In the genomic region with DNA sequence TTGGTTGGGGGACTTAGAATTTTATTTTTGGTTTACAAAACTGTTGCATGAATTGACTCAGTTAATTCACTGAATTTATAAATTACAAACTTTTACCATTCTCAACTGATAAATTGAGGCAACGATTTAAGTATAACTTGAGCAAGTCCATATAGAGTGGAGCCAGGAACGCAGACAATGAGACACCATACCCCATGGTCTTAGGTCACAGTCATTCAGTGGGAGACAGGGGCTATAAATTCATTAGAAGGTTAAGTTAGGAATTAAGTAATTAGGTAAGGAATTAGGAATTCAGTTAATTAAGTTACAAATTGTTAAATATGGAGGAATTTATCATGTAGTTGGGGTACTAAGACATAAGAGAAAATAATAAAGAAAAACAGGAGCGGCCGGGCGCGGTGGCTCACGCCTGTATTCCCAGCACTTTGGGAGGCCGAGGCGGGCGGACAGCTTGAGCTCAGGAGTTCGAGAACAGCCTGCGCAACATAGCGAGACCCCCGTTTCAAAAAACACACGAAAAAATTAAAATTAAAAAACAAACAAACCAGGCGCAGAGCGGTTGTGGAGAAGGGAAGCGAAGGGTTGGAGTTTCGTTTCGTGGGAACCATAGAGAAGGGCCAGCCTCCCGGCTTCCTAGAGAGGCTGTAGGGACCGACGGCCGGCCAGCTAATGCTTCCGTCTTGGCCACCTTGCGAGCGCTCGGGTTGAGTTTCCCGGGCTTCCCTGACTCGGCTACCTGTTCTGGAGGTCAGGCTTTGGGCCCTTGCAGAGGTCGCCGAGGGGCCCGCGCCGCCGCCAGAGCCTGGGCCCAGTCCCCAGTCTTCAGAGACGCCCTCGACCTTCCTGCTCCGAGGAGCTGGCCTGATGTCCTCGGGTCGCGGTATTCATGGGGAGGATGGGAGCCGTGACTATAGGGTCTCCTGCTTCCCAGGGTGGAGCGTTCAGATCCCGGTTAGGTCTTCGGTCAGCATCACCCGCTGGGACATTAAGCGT, we compare ENCODE assay signal across 8 cellular contexts. TPM values are rescaled to one million over a fixed set of nuclear protein-coding genes. Genes with fewer than 3 reads are reported as not detected.
DNase-seq lines count a peak whose midpoint lies in the region; ATAC-seq and TF ChIP-seq lines count a peak whose summit lies in the region.

A gene (plus strand): TSS at position 645 of the 993 bp plus-strand sequence. CDS start 858 bp downstream, outside the sequence.

- H3K27me3 ChIP-seq in right cardiac atrium (ENCODE audit: control insufficient read depth, insufficient read depth) = no peaks in the 10 kb centered on the region

- H3K4me1 ChIP-seq in right cardiac atrium (ENCODE audit: control insufficient read depth, insufficient read depth, low read length) = no peaks in the 10 kb centered on the region

- H3K9me3 ChIP-seq in right cardiac atrium (ENCODE audit: control insufficient read depth, low read length) = no peaks in the 10 kb centered on the region

- intact Hi-C loops in right cardiac atrium (cut with DNase I) (loop anchor here in 2 of 4 donors (10.0 kb wide), 1 partner anchor 48 kb away; a partner anchor contains a TSS), posterior vena cava (cut with DNase I) (no loop called here)

- ATAC-seq in GM21786 (IDR thresholded peaks at IDR 0.05; ENCODE audit: unreplicated experiment) = peak; percentile 84
- peak; percentile 93 to 96 for ATAC-seq in right cardiac atrium

- DNase-seq in GM03348 (ENCODE audit: low spot score) = peak; percentile 89
- DNase-seq in LNCaP clone FGC (ENCODE audit: low read depth) = no peak
- DNase-seq in SW480 (ENCODE audit: low spot score) = peak; percentile 75
- peak in 56 of 58 donors; percentile 2 to 70 (median 38) for DNase-seq in anterior cingulate cortex (lab: John Stamatoyannopoulos, UW)
- peak; percentile 75 to 90 (median 90) for DNase-seq in right cardiac atrium
- DNase-seq in posterior vena cava (ENCODE audit: low spot score) = peak; percentile 94
- DNase-seq in cortex of kidney (lab: John Stamatoyannopoulos, UW) = no peak

- WGBS in right cardiac atrium = 12% methylated on average over 48 of the region's 48 CpGs

- peak within 1 kb of the TSS; percentile 26 for H3K27ac ChIP-seq in right cardiac atrium (ENCODE audit: low read length)

- H3K4me3 ChIP-seq in LNCaP clone FGC (ENCODE audit: low read depth, low read length) = peak within 1 kb of the TSS; percentile 26; the same call in 1 of the 2 replicates
- H3K4me3 ChIP-seq in right cardiac atrium (ENCODE audit: low read length) = peak within 1 kb of the TSS; percentile 80

- no peak for TF ChIP-seq CTCF in LNCaP clone FGC (IDR thresholded peaks at IDR 0.05; ENCODE audit: control insufficient read depth, extremely low read depth, insufficient read depth)

RNA-seq across cellular contexts. Expression of the gene that starts here (rescaled TPM):
- 1 to 10 TPM; 3.9 to 6.3 (median 5.0) TPM for total RNA-seq in right cardiac atrium
- 1.5 TPM for polyA plus RNA-seq in right cardiac atrium
- 1 to 10 TPM; 4.7 to 5.5 TPM for total RNA-seq in posterior vena cava

Comparison
In these comparisons a context has a peak if more than half of its experiments do, and no peak if none do; other contexts are left out.
1. DNase-seq: peak in GM03348 (single experiment), SW480 (single experiment), anterior cingulate cortex (56 of 58), right cardiac atrium (3 of 3) and posterior vena cava (single experiment); none in LNCaP clone FGC (single experiment) and cortex of kidney (single experiment).